Comparison of ENCODE assay signal across 1 cellular context in the genomic region with DNA sequence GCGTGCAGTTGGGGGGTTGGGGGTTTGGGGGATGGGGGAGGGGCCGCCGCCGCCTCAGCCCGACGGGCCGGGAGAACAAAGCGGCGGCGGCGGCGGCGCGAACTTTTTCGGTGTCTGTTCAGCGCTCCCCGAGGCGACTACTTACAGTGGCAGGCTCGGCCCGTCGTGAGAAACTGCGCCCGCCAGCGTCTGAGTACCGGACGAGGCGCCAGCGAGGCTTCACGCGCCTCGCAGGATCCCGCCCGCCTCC.
A peak's percentile ranks its signal among the peaks of the same experiment; 100 is the strongest.
TF ChIP-seq lines count a peak whose summit lies in the region.

No MANE protein-coding gene starts in this region.

TF ChIP-seq in K562, 482 proteins besides CTCF, POLR2A, EP300 and RAD21 (continued from another document and continues in another):
- TF ChIP-seq, protein P1, sequence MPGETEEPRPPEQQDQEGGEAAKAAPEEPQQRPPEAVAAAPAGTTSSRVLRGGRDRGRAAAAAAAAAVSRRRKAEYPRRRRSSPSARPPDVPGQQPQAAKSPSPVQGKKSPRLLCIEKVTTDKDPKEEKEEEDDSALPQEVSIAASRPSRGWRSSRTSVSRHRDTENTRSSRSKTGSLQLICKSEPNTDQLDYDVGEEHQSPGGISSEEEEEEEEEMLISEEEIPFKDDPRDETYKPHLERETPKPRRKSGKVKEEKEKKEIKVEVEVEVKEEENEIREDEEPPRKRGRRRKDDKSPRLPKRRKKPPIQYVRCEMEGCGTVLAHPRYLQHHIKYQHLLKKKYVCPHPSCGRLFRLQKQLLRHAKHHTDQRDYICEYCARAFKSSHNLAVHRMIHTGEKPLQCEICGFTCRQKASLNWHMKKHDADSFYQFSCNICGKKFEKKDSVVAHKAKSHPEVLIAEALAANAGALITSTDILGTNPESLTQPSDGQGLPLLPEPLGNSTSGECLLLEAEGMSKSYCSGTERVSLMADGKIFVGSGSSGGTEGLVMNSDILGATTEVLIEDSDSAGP (CRISPR knock-in tag; IDR thresholded peaks at IDR 0.05), result no peak
- 0 out of 2 replicates have a peak, but pooled peaks have one; percentile 11 for TF ChIP-seq SMAD4 (CRISPR knock-in tag; conservative IDR thresholded peaks at IDR 0.05)
- TF ChIP-seq HNRNPK (IDR thresholded peaks at IDR 0.05; ENCODE audit: low read depth, low read length, poor library complexity, severe bottlenecking), result peak; percentile 89
- TF ChIP-seq, protein P2, sequence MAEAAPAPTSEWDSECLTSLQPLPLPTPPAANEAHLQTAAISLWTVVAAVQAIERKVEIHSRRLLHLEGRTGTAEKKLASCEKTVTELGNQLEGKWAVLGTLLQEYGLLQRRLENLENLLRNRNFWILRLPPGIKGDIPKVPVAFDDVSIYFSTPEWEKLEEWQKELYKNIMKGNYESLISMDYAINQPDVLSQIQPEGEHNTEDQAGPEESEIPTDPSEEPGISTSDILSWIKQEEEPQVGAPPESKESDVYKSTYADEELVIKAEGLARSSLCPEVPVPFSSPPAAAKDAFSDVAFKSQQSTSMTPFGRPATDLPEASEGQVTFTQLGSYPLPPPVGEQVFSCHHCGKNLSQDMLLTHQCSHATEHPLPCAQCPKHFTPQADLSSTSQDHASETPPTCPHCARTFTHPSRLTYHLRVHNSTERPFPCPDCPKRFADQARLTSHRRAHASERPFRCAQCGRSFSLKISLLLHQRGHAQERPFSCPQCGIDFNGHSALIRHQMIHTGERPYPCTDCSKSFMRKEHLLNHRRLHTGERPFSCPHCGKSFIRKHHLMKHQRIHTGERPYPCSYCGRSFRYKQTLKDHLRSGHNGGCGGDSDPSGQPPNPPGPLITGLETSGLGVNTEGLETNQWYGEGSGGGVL (CRISPR knock-in tag; IDR thresholded peaks at IDR 0.05), result no peak
- TF ChIP-seq, protein P3, sequence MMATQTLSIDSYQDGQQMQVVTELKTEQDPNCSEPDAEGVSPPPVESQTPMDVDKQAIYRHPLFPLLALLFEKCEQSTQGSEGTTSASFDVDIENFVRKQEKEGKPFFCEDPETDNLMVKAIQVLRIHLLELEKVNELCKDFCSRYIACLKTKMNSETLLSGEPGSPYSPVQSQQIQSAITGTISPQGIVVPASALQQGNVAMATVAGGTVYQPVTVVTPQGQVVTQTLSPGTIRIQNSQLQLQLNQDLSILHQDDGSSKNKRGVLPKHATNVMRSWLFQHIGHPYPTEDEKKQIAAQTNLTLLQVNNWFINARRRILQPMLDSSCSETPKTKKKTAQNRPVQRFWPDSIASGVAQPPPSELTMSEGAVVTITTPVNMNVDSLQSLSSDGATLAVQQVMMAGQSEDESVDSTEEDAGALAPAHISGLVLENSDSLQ (IDR thresholded peaks at IDR 0.05), result no peak
- TF ChIP-seq NRF1 (conservative IDR thresholded peaks at IDR 0.05 in 1 of 2, IDR thresholded peaks at IDR 0.05 in 1 of 2), result no peak
- TF ChIP-seq NBN (IDR thresholded peaks at IDR 0.05; ENCODE audit: low read depth), result no peak
- TF ChIP-seq KLF1 (tag; IDR thresholded peaks at IDR 0.05), result no peak
- TF ChIP-seq NR2C2 (CRISPR knock-in tag; IDR thresholded peaks at IDR 0.05), result no peak
- TF ChIP-seq NR2C2 (tag; IDR thresholded peaks at IDR 0.05), result no peak
- 0 out of 2 replicates have a peak, but pooled peaks have one; percentile 10 for TF ChIP-seq MBD2 (IDR thresholded peaks at IDR 0.05; ENCODE audit: borderline replicate concordance, low read depth)
- TF ChIP-seq TEAD1 (CRISPR knock-in tag; IDR thresholded peaks at IDR 0.05), result no peak
- no peak for TF ChIP-seq CBX2 (IDR thresholded peaks at IDR 0.05; ENCODE audit: insufficient read depth, low read length, poor library complexity, severe bottlenecking)
- TF ChIP-seq, protein P4, sequence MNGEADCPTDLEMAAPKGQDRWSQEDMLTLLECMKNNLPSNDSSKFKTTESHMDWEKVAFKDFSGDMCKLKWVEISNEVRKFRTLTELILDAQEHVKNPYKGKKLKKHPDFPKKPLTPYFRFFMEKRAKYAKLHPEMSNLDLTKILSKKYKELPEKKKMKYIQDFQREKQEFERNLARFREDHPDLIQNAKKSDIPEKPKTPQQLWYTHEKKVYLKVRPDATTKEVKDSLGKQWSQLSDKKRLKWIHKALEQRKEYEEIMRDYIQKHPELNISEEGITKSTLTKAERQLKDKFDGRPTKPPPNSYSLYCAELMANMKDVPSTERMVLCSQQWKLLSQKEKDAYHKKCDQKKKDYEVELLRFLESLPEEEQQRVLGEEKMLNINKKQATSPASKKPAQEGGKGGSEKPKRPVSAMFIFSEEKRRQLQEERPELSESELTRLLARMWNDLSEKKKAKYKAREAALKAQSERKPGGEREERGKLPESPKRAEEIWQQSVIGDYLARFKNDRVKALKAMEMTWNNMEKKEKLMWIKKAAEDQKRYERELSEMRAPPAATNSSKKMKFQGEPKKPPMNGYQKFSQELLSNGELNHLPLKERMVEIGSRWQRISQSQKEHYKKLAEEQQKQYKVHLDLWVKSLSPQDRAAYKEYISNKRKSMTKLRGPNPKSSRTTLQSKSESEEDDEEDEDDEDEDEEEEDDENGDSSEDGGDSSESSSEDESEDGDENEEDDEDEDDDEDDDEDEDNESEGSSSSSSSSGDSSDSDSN (IDR thresholded peaks at IDR 0.05; ENCODE audit: borderline replicate concordance in 1 of 2, low read depth in 2 of 2, low read length in 2 of 2), result no peak
- TF ChIP-seq POLR3G (IDR thresholded peaks at IDR 0.05; ENCODE audit: extremely low read depth, insufficient read length, insufficient replicate concordance), result no peak
- TF ChIP-seq KDM1A (IDR thresholded peaks at IDR 0.05), result no peak
- TF ChIP-seq MAFF (IDR thresholded peaks at IDR 0.05; ENCODE audit: low read length), result no peak
- peak; percentile 45; the same call in 1 of the 2 replicates for TF ChIP-seq CXXC5 (CRISPR knock-in tag; IDR thresholded peaks at IDR 0.05)
- TF ChIP-seq, protein P5, sequence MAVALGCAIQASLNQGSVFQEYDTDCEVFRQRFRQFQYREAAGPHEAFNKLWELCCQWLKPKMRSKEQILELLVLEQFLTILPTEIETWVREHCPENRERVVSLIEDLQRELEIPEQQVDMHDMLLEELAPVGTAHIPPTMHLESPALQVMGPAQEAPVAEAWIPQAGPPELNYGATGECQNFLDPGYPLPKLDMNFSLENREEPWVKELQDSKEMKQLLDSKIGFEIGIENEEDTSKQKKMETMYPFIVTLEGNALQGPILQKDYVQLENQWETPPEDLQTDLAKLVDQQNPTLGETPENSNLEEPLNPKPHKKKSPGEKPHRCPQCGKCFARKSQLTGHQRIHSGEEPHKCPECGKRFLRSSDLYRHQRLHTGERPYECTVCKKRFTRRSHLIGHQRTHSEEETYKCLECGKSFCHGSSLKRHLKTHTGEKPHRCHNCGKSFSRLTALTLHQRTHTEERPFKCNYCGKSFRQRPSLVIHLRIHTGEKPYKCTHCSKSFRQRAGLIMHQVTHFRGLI (CRISPR knock-in tag; IDR thresholded peaks at IDR 0.05), result no peak
- TF ChIP-seq, protein P6, sequence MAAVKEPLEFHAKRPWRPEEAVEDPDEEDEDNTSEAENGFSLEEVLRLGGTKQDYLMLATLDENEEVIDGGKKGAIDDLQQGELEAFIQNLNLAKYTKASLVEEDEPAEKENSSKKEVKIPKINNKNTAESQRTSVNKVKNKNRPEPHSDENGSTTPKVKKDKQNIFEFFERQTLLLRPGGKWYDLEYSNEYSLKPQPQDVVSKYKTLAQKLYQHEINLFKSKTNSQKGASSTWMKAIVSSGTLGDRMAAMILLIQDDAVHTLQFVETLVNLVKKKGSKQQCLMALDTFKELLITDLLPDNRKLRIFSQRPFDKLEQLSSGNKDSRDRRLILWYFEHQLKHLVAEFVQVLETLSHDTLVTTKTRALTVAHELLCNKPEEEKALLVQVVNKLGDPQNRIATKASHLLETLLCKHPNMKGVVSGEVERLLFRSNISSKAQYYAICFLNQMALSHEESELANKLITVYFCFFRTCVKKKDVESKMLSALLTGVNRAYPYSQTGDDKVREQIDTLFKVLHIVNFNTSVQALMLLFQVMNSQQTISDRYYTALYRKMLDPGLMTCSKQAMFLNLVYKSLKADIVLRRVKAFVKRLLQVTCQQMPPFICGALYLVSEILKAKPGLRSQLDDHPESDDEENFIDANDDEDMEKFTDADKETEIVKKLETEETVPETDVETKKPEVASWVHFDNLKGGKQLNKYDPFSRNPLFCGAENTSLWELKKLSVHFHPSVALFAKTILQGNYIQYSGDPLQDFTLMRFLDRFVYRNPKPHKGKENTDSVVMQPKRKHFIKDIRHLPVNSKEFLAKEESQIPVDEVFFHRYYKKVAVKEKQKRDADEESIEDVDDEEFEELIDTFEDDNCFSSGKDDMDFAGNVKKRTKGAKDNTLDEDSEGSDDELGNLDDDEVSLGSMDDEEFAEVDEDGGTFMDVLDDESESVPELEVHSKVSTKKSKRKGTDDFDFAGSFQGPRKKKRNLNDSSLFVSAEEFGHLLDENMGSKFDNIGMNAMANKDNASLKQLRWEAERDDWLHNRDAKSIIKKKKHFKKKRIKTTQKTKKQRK (IDR thresholded peaks at IDR 0.05; ENCODE audit: borderline replicate concordance, low read depth, low read length), result no peak
- no peak for TF ChIP-seq LCOR (CRISPR knock-in tag; IDR thresholded peaks at IDR 0.05)
- no peak for TF ChIP-seq ELF1 (tag; IDR thresholded peaks at IDR 0.05)
- no peak for TF ChIP-seq ELF4 (CRISPR knock-in tag; IDR thresholded peaks at IDR 0.05)
- TF ChIP-seq ZBTB17 (CRISPR knock-in tag; IDR thresholded peaks at IDR 0.05), result no peak
- no peak for TF ChIP-seq ZNF384 (IDR thresholded peaks at IDR 0.05; ENCODE audit: low read depth, low read length)
- no peak for TF ChIP-seq SRSF7 (optimal IDR thresholded peaks at IDR 0.05; ENCODE audit: low read depth, low read length)
- TF ChIP-seq ELF2 (CRISPR knock-in tag; IDR thresholded peaks at IDR 0.05), result no peak
- TF ChIP-seq, protein P7, sequence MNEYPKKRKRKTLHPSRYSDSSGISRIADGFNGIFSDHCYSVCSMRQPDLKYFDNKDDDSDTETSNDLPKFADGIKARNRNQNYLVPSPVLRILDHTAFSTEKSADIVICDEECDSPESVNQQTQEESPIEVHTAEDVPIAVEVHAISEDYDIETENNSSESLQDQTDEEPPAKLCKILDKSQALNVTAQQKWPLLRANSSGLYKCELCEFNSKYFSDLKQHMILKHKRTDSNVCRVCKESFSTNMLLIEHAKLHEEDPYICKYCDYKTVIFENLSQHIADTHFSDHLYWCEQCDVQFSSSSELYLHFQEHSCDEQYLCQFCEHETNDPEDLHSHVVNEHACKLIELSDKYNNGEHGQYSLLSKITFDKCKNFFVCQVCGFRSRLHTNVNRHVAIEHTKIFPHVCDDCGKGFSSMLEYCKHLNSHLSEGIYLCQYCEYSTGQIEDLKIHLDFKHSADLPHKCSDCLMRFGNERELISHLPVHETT (CRISPR knock-in tag; conservative IDR thresholded peaks at IDR 0.05 in 1 of 2, IDR thresholded peaks at IDR 0.05 in 1 of 2), result peak in 1 of 2 experiments; percentile 83; a peak in 2 of 4 replicates
- no peak for TF ChIP-seq IRF2 (CRISPR knock-in tag; IDR thresholded peaks at IDR 0.05)
- TF ChIP-seq, protein P8, sequence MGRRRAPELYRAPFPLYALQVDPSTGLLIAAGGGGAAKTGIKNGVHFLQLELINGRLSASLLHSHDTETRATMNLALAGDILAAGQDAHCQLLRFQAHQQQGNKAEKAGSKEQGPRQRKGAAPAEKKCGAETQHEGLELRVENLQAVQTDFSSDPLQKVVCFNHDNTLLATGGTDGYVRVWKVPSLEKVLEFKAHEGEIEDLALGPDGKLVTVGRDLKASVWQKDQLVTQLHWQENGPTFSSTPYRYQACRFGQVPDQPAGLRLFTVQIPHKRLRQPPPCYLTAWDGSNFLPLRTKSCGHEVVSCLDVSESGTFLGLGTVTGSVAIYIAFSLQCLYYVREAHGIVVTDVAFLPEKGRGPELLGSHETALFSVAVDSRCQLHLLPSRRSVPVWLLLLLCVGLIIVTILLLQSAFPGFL (CRISPR knock-in tag; IDR thresholded peaks at IDR 0.05), result no peak
- TF ChIP-seq, protein P9, sequence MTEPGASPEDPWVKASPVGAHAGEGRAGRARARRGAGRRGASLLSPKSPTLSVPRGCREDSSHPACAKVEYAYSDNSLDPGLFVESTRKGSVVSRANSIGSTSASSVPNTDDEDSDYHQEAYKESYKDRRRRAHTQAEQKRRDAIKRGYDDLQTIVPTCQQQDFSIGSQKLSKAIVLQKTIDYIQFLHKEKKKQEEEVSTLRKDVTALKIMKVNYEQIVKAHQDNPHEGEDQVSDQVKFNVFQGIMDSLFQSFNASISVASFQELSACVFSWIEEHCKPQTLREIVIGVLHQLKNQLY (CRISPR knock-in tag; conservative IDR thresholded peaks at IDR 0.05), result no peak
- TF ChIP-seq ZNF24 (IDR thresholded peaks at IDR 0.05), result no peak
- no peak; the same call in 1 of the 2 replicates for TF ChIP-seq ZFX (CRISPR knock-in tag; IDR thresholded peaks at IDR 0.05)
- no peak for TF ChIP-seq ZNF197 (CRISPR knock-in tag; IDR thresholded peaks at IDR 0.05; ENCODE audit: low read depth)
- no peak for TF ChIP-seq RNF2 (IDR thresholded peaks at IDR 0.05)
- TF ChIP-seq ZNF668 (CRISPR knock-in tag; IDR thresholded peaks at IDR 0.05), result no peak
- TF ChIP-seq JUNB (CRISPR knock-in tag; conservative IDR thresholded peaks at IDR 0.05), result no peak
- TF ChIP-seq ZNF282 (CRISPR knock-in tag; IDR thresholded peaks at IDR 0.05), result no peak
- no peak for TF ChIP-seq BRD4 (IDR thresholded peaks at IDR 0.05)
- TF ChIP-seq, protein P10, sequence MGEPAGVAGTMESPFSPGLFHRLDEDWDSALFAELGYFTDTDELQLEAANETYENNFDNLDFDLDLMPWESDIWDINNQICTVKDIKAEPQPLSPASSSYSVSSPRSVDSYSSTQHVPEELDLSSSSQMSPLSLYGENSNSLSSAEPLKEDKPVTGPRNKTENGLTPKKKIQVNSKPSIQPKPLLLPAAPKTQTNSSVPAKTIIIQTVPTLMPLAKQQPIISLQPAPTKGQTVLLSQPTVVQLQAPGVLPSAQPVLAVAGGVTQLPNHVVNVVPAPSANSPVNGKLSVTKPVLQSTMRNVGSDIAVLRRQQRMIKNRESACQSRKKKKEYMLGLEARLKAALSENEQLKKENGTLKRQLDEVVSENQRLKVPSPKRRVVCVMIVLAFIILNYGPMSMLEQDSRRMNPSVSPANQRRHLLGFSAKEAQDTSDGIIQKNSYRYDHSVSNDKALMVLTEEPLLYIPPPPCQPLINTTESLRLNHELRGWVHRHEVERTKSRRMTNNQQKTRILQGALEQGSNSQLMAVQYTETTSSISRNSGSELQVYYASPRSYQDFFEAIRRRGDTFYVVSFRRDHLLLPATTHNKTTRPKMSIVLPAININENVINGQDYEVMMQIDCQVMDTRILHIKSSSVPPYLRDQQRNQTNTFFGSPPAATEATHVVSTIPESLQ (CRISPR knock-in tag; IDR thresholded peaks at IDR 0.05), result no peak
- TF ChIP-seq ARHGAP35 (IDR thresholded peaks at IDR 0.05; ENCODE audit: partially characterized antibody), result no peak
- no peak for TF ChIP-seq PHTF2 (CRISPR knock-in tag; IDR thresholded peaks at IDR 0.05)
- no peak for TF ChIP-seq SRSF1 (IDR thresholded peaks at IDR 0.05; ENCODE audit: low read depth, low read length)
- TF ChIP-seq ZNF165 (CRISPR knock-in tag; IDR thresholded peaks at IDR 0.05; ENCODE audit: borderline replicate concordance), result no peak
- TF ChIP-seq MEF2D (tag; conservative IDR thresholded peaks at IDR 0.05; ENCODE audit: low read depth), result no peak
- no peak for TF ChIP-seq MTF1 (CRISPR knock-in tag; IDR thresholded peaks at IDR 0.05; ENCODE audit: borderline replicate concordance)
- TF ChIP-seq ARNT (IDR thresholded peaks at IDR 0.05), result no peak
